31 cellular contexts compared by ENCODE assay signal in genomic region chr7:9869566-9869965, GRCh38.
"Had no signal": no experiment of that assay in that cellular context is flagged by ENCODE, and none has a peak within 500 bp of the region (broad histone marks: within the 10 kb centered on the region; RNA-seq: fewer than 3 reads in every experiment).

No MANE protein-coding gene starts in this region.

- H3K27me3 ChIP-seq: neutrophil, ovary, spleen, suprapubic skin, testis, tibial artery, transverse colon, upper lobe of left lung, vagina had no signal

- H3K36me3 ChIP-seq: neutrophil, ovary, spleen, suprapubic skin, tibial artery, transverse colon, upper lobe of left lung, vagina had no signal

- H3K4me3 ChIP-seq: ovary, psoas muscle, skin epidermis, smooth muscle cell, spleen, suprapubic skin, testis, tibial artery, transverse colon, upper lobe of left lung, vagina had no signal

- DNase-seq: naive thymus-derived CD8-positive, alpha-beta T cell; nephron progenitor cell; occipital lobe; ovary; posterior cingulate gyrus; psoas muscle; right cardiac atrium; spleen; stimulated activated CD4-positive, alpha-beta T cell treated with anti-CD3 and anti-CD28 coated beads, Interleukin-12 subunit alpha, Interleukin-12 subunit beta, amount 100 ng/mL, for 4 hours; stimulated activated CD4-positive, alpha-beta T cell treated with anti-CD3 and anti-CD28 coated beads, Interleukin-1b, Interleukin-23, amount 100 ng/mL, for 48 hours; stimulated activated CD4-positive, alpha-beta T cell treated with anti-CD3 and anti-CD28 coated beads, Interleukin-4, amount 100 ng/mL, for 1 hour; stimulated activated CD4-positive, alpha-beta T cell treated with anti-CD3 and anti-CD28 coated beads, Interleukin-4, amount 100 ng/mL, for 4 hours; stimulated activated CD8-positive, alpha-beta memory T cell treated with anti-CD3 and anti-CD28 coated beads, Interleukin-4, amount 100 ng/mL, for 48 hours; stimulated activated naive CD4-positive, alpha-beta T cell; stimulated activated naive CD8-positive, alpha-beta T cell treated with anti-CD3 and anti-CD28 coated beads, Interleukin-15, amount 100 ng/mL, for 72 hours; stimulated activated naive CD8-positive, alpha-beta T cell treated with anti-CD3 and anti-CD28 coated beads, Interleukin-15, Interleukin-2, amounts not matched to agents 100 U/mL and 50 U/mL, for 24 hours; substantia nigra; testis; tibial artery; transverse colon; upper lobe of left lung had no signal

- H2AFZ ChIP-seq: parathyroid adenoma had no signal

- H3K4me1 ChIP-seq: parathyroid adenoma, psoas muscle, spleen, suprapubic skin, testis, tibial artery, transverse colon, upper lobe of left lung, vagina had no signal

- H3K9ac ChIP-seq: parathyroid adenoma had no signal

- H3K4me2 ChIP-seq: smooth muscle cell had no signal

- H3K79me2 ChIP-seq: parathyroid adenoma had no signal

- H3K9me3 ChIP-seq: neutrophil, ovary, psoas muscle, suprapubic skin, testis, tibial artery, vagina had no signal

- ATAC-seq: naive thymus-derived CD8-positive, alpha-beta T cell; natural killer cell treated with Interleukin-12 subunit alpha and Interleukin-12 subunit beta and Interleukin-15 and Interleukin-18, amount 100 ng/mL, for 72 hours; psoas muscle; right cardiac atrium; sciatic nerve; stimulated activated memory B cell treated with anti-CD40 and anti-IgM and Interleukin-4, amounts not matched to agents 10 μg/mL and 1 μg/mL and 100 μg/mL, for 72 hours; stimulated activated naive CD8-positive, alpha-beta T cell treated with anti-CD3 and anti-CD28 coated beads, Interleukin-15, amount 100 ng/mL, for 72 hours; stimulated activated naive CD8-positive, alpha-beta T cell treated with anti-CD3 and anti-CD28 coated beads, Interleukin-15, Interleukin-2, amounts not matched to agents 100 U/mL and 50 U/mL, for 24 hours had no signal

- FAIRE-seq: urothelium cell line had no signal

- H3K27ac ChIP-seq: neutrophil, ovary, parathyroid adenoma, psoas muscle, skin epidermis, spleen, suprapubic skin, testis, tibial artery, transverse colon, upper lobe of left lung, vagina had no signal
